Comparison of ENCODE assay signal across 26 cellular contexts in genomic region chr14:77880056-77880455, GRCh38.
"Had no signal": no experiment of that assay in that cellular context is flagged by ENCODE, and none has a peak within 500 bp of the region (broad histone marks: within the 10 kb centered on the region; RNA-seq: fewer than 3 reads in every experiment).

No MANE protein-coding gene starts in this region.

- H3K27me3 ChIP-seq: adrenal gland, body of pancreas, breast epithelium, SJCRH30 had no signal

- H3K4me3 ChIP-seq: adrenal gland, body of pancreas, breast epithelium, SJCRH30, SK-N-MC had no signal

- H3K9me3 ChIP-seq: adrenal gland, body of pancreas, breast epithelium, SJCRH30 had no signal

- H3K36me3 ChIP-seq: adrenal gland, breast epithelium, SJCRH30, WERI-Rb-1 had no signal

- DNase-seq: activated CD4-positive, alpha-beta T cell treated with anti-CD3 and anti-CD28 coated beads, Interleukin-2, amount 10 ng/mL, durations not matched to agents 24 days and 14 days; activated CD4-positive, alpha-beta T cell treated with anti-CD3 and anti-CD28 coated beads, Interleukin-2, amount 50 U/mL, for 4 hours; activated CD4-positive, CD25-positive, alpha-beta regulatory T cell; activated CD8-positive, alpha-beta T cell treated with anti-CD3 and anti-CD28 coated beads for 36 hours; activated gamma-delta T cell treated with Interleukin-2 at 50 U/mL for 16 hours; activated naive CD4-positive, alpha-beta T cell treated with anti-CD3 and anti-CD28 coated beads for 36 hours; activated T-cell treated with anti-CD3 and anti-CD28 coated beads, Interleukin-2, amount 50 U/mL, for 24 hours; NCI-H1092 treated with DMSO at 0.1 percent for 48 hours; NCI-H1436; NCI-H1694; NCI-H1930; NCI-H2107; NCI-H2171; NCI-H524 treated with DMSO at 0.1 percent for 48 hours; NCI-H774; SHP77; SJCRH30; T1000; WERI-Rb-1 had no signal

- ATAC-seq: activated CD8-positive, alpha-beta T cell treated with anti-CD3 and anti-CD28 coated beads for 36 hours; activated naive CD4-positive, alpha-beta T cell treated with anti-CD3 and anti-CD28 coated beads, Interleukin-2, amount 50 U/mL, for 72 hours; body of pancreas; Panc1 had no signal

- H3K27ac ChIP-seq: adrenal gland, body of pancreas, breast epithelium, SJCRH30, SK-N-MC, WERI-Rb-1 had no signal

- FAIRE-seq: astrocyte had no signal

- H3K4me1 ChIP-seq: adrenal gland, breast epithelium had no signal
